Comparison of ENCODE assay signal across 8 cellular contexts in the genomic region with DNA sequence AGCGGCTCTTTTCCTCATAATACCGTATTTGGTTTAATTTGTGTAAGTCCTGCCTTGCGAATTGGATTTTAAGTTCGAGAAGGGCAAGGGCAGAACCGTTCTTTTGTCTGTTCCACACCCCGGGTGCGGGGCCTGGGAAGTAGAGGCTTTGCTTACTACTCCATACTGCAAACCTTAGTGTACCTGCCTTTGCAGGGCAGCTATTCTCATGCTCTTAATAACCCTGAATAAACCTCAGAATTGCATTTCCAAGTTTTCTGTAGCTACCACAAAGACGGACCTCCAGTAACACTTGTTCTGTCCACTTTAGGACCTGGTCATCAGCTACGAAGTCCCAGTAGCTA. TPM values are rescaled to one million over a fixed set of nuclear protein-coding genes. Genes with fewer than 3 reads are reported as not detected.
A peak's percentile ranks its signal among the peaks of the same experiment; 100 is the strongest.
DNase-seq lines count a peak whose midpoint lies in the region; TF ChIP-seq lines count a peak whose summit lies in the region.

No MANE protein-coding gene starts in this region.

- H3K4me1 ChIP-seq in MM.1S (ENCODE audit: low read length): 0 out of 2 replicates have a peak, but pooled peaks cover 9% of the 10 kb centered on the region

- H3K4me1 Mint-ChIP-seq in activated T-cell treated with anti-CD3 and anti-CD28 coated beads, Interleukin-2, amount 50 U/mL, for 24 hours (ENCODE audit: low read depth): peaks cover 32% of the 10 kb centered on the region
- peaks cover 17% of the 10 kb centered on the region for H3K4me1 Mint-ChIP-seq in glutamatergic neuron (ENCODE audit: low read depth, unreplicated experiment)
- H3K4me1 Mint-ChIP-seq in progenitor cell of endocrine pancreas (ENCODE audit: low read depth): peaks cover 35% of the 10 kb centered on the region

- no peaks in the 10 kb centered on the region for H3K27me3 Mint-ChIP-seq in activated T-cell treated with anti-CD3 and anti-CD28 coated beads, Interleukin-2, amount 50 U/mL, for 24 hours
- H3K27me3 Mint-ChIP-seq in glutamatergic neuron (ENCODE audit: unreplicated experiment) (peaks cover 11% of the 10 kb centered on the region), progenitor cell of endocrine pancreas (no peaks in the 10 kb centered on the region)

- TF ChIP-seq CTCF in MM.1S (IDR thresholded peaks at IDR 0.05; ENCODE audit: low read length) (no peak), glutamatergic neuron (IDR thresholded peaks at IDR 0.05; ENCODE audit: partially characterized antibody, unreplicated experiment) (no peak), progenitor cell of endocrine pancreas (IDR thresholded peaks at IDR 0.05; ENCODE audit: unreplicated experiment) (no peak)

- H3K4me3 Mint-ChIP-seq in activated T-cell treated with anti-CD3 and anti-CD28 coated beads, Interleukin-2, amount 50 U/mL, for 24 hours: peak overlapping the region; percentile 92
- peak overlapping the region; percentile 90 for H3K4me3 Mint-ChIP-seq in glutamatergic neuron (ENCODE audit: unreplicated experiment)
- peak overlapping the region; percentile 86 for H3K4me3 Mint-ChIP-seq in progenitor cell of endocrine pancreas (ENCODE audit: low read depth)

- peak overlapping the region; percentile 98 for H3K27ac ChIP-seq in MM.1S (ENCODE audit: low read length)

- H3K36me3 Mint-ChIP-seq in activated T-cell treated with anti-CD3 and anti-CD28 coated beads, Interleukin-2, amount 50 U/mL, for 24 hours (ENCODE audit: low read depth): peaks cover 37% of the 10 kb centered on the region
- H3K36me3 Mint-ChIP-seq in glutamatergic neuron (ENCODE audit: unreplicated experiment): no peaks in the 10 kb centered on the region
- H3K36me3 Mint-ChIP-seq in progenitor cell of endocrine pancreas (ENCODE audit: insufficient read depth): peaks cover 20% of the 10 kb centered on the region

- peaks cover 43% of the 10 kb centered on the region for H3K79me2 ChIP-seq in MM.1S (ENCODE audit: low read length)

- peaks cover 28% of the 10 kb centered on the region for H4K20me1 ChIP-seq in MM.1S (ENCODE audit: insufficient read depth, low read length)

- peak overlapping the region; percentile 98 for H3K4me3 ChIP-seq in MM.1S (ENCODE audit: low read length)

- H3K9me2 ChIP-seq in MM.1S (replicated peaks; ENCODE audit: insufficient read depth, low read length): no peaks in the 10 kb centered on the region

- peak overlapping the region; percentile 100 for H3K9ac ChIP-seq in MM.1S (ENCODE audit: low read length)

- H2AFZ ChIP-seq in MM.1S (ENCODE audit: low read length): peak overlapping the region; percentile 92

- peak overlapping the region; percentile 71 for H3K4me2 ChIP-seq in MM.1S (ENCODE audit: low read depth, low read length)

- peaks cover 23% of the 10 kb centered on the region for H3F3A ChIP-seq in MM.1S (ENCODE audit: insufficient read depth, low read length)

- H3K9me3 Mint-ChIP-seq in activated T-cell treated with anti-CD3 and anti-CD28 coated beads, Interleukin-2, amount 50 U/mL, for 24 hours: no peaks in the 10 kb centered on the region
- peaks cover 20% of the 10 kb centered on the region for H3K9me3 Mint-ChIP-seq in glutamatergic neuron (ENCODE audit: unreplicated experiment)
- H3K9me3 Mint-ChIP-seq in progenitor cell of endocrine pancreas (ENCODE audit: low read depth): no peaks in the 10 kb centered on the region

- H3K36me3 ChIP-seq in MM.1S (replicated peaks; ENCODE audit: insufficient read depth, low read length): peaks cover 14% of the 10 kb centered on the region; the same call in 1 of the 2 replicates

- no peaks in the 10 kb centered on the region for H3K27me3 ChIP-seq in MM.1S (replicated peaks; ENCODE audit: insufficient read depth, low read length)

- peak; percentile 88 for DNase-seq in DMS114 treated with DMSO at 0.1 percent for 48 hours (lab: John Stamatoyannopoulos, UW; ENCODE audit: unreplicated experiment)
- DNase-seq in MM.1S: no peak
- peak; percentile 53 for DNase-seq in activated T-cell treated with anti-CD3 and anti-CD28 coated beads, Interleukin-2, amount 50 U/mL, for 24 hours
- peak; percentile 43 for DNase-seq in glutamatergic neuron
- DNase-seq in progenitor cell of endocrine pancreas (ENCODE audit: low spot score, unreplicated experiment): no peak
- DNase-seq in dedifferentiated amniotic fluid mesenchymal stem cell (ENCODE audit: extremely low spot score): no peak
- no peak for DNase-seq in pons (ENCODE audit: low spot score)
- DNase-seq in effector CD8-positive, alpha-beta T cell (lab: John Stamatoyannopoulos, UW): no peak

- peak overlapping the region; percentile 99 for H3K27ac Mint-ChIP-seq in activated T-cell treated with anti-CD3 and anti-CD28 coated beads, Interleukin-2, amount 50 U/mL, for 24 hours
- H3K27ac Mint-ChIP-seq in glutamatergic neuron (ENCODE audit: unreplicated experiment) (peak overlapping the region; percentile 100), progenitor cell of endocrine pancreas (peak overlapping the region; percentile 99)

- no peaks in the 10 kb centered on the region for H3K9me3 ChIP-seq in MM.1S (replicated peaks; ENCODE audit: insufficient read depth, low read length)

RNA-seq across cellular contexts. Expression of gene HNRNPU, which starts 0.7 kb away (rescaled TPM):
- total RNA-seq in glutamatergic neuron (ENCODE audit: unreplicated experiment) (427 TPM), progenitor cell of endocrine pancreas (512 and 526 TPM in 2 replicates)

RNA-seq across cellular contexts. Expression of gene COX20, which starts 29.5 kb away (rescaled TPM):
- total RNA-seq in glutamatergic neuron (ENCODE audit: unreplicated experiment) (35.3 TPM), progenitor cell of endocrine pancreas (31.0 and 31.8 TPM in 2 replicates)

Comparison
In these comparisons a context has a peak if more than half of its experiments do, and no peak if none do; other contexts are left out.
1. DNase-seq: peak in DMS114 treated with DMSO at 0.1 percent for 48 hours (single experiment), activated T-cell treated with anti-CD3 and anti-CD28 coated beads, Interleukin-2, amount 50 U/mL, for 24 hours (single experiment) and glutamatergic neuron (single experiment); none in MM.1S (single experiment), progenitor cell of endocrine pancreas (single experiment), dedifferentiated amniotic fluid mesenchymal stem cell (single experiment), pons (single experiment) and effector CD8-positive, alpha-beta T cell (single experiment).
2. Peak in every context shown above with its lines, with median percentiles within 50 percentile points of each other: H3K27ac Mint-ChIP-seq and H3K4me3 Mint-ChIP-seq.